In the genomic region with DNA sequence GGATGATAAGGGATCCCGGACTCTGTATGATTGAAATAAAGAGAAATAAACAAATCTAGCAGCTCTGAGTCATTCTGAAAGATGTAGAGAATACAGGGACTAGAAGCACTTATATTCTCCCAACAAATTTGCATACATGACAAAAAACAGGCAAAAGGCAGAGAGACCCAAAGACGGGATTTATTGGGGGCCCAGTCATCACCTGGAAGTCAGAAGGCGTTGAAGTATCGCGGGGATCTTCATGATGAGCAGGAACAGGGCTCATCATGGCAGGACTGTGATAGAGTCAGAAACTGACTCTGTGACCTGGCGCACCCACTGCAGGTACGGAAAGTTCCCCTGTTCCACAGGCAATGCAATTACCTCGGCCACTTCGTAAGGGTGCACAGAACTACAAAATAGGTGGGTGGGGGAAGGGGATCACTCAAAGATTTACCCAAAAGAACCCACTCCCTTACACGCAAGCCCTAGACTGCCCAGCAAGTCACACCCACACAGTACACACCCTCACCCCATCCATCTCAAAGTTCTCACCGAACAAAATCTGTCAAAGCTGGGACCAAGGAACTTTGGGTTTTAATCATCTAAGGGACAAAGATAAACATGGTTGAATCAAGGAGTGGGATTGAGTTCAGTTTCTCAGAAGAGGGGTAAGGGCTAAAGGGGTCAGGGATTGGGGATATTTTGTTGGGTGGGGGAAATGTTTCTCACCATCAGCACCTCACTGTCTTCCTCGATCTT, we compare ENCODE assay signal across 8 cellular contexts. TPM values are rescaled to one million over a fixed set of nuclear protein-coding genes. Genes with fewer than 3 reads are reported as not detected.
DNase-seq lines count a peak whose midpoint lies in the region; ATAC-seq and TF ChIP-seq lines count a peak whose summit lies in the region.

No MANE protein-coding gene starts in this region.

- peaks cover 33 to 49% (median 42%) of the 10 kb centered on the region in 3 donors for H3K4me1 ChIP-seq in skeletal muscle tissue (ENCODE audit: control insufficient read depth in 3 of 3, insufficient read depth in 3 of 3, low read length in 3 of 3)

- H3K9me3 ChIP-seq in skeletal muscle tissue (ENCODE audit: control insufficient read depth in 3 of 3, low read length in 3 of 3), result no peaks in the 10 kb centered on the region

- no peak for TF ChIP-seq CTCF in fibroblast of mammary gland (conservative IDR thresholded peaks at IDR 0.05; ENCODE audit: control insufficient read depth, insufficient read depth, low read depth, low read length)
- TF ChIP-seq CTCF in GM20000 (IDR thresholded peaks at IDR 0.05; ENCODE audit: extremely low read depth, missing control alignments), result no peak

- H3K27me3 Mint-ChIP-seq in T-helper 1 cell treated with Interleukin-12 subunit alpha and Interleukin-12 subunit beta and Interleukin-4 antibody, amounts not matched to agents 30 μg/mL and 1 μg/mL, for 36 hours (ENCODE audit: low read depth), result no peaks in the 10 kb centered on the region

- H3K9ac ChIP-seq in skeletal muscle tissue (ENCODE audit: low read depth in 1 of 3, low read length in 3 of 3), result peak overlapping the region in 2 of 3 donors; percentile 44 to 84

- no peak for ATAC-seq in GM19467 (IDR thresholded peaks at IDR 0.05; ENCODE audit: unreplicated experiment)

- H3K4me3 Mint-ChIP-seq in T-helper 1 cell treated with Interleukin-12 subunit alpha and Interleukin-12 subunit beta and Interleukin-4 antibody, amounts not matched to agents 30 μg/mL and 1 μg/mL, for 36 hours, result peak overlapping the region; percentile 94

- TF ChIP-seq POLR2A in GM18526 (IDR thresholded peaks at IDR 0.05; ENCODE audit: extremely low read depth, insufficient read length), result peak; percentile 37

- H3K9me3 Mint-ChIP-seq in T-helper 1 cell treated with Interleukin-12 subunit alpha and Interleukin-12 subunit beta and Interleukin-4 antibody, amounts not matched to agents 30 μg/mL and 1 μg/mL, for 36 hours, result no peaks in the 10 kb centered on the region

- H3K4me3 ChIP-seq in fibroblast of mammary gland (ENCODE audit: control insufficient read depth, low read depth, low read length) (peak overlapping the region; percentile 87), skeletal muscle tissue (ENCODE audit: low read length in 3 of 3) (peak overlapping the region; percentile 89 to 91 (median 90))

- peaks cover 29% of the 10 kb centered on the region for H3K36me3 Mint-ChIP-seq in T-helper 1 cell treated with Interleukin-12 subunit alpha and Interleukin-12 subunit beta and Interleukin-4 antibody, amounts not matched to agents 30 μg/mL and 1 μg/mL, for 36 hours (ENCODE audit: low read depth)

- peak; percentile 28 for DNase-seq in fibroblast of mammary gland (ENCODE audit: low read depth)
- no peak for DNase-seq in amniotic stem cell (lab: John Stamatoyannopoulos, UW)
- no peak for DNase-seq in epidermal melanocyte (ENCODE audit: insufficient read length, low spot score)
- DNase-seq in GM20000 (ENCODE audit: low spot score), result no peak

- H3K4me1 Mint-ChIP-seq in T-helper 1 cell treated with Interleukin-12 subunit alpha and Interleukin-12 subunit beta and Interleukin-4 antibody, amounts not matched to agents 30 μg/mL and 1 μg/mL, for 36 hours (ENCODE audit: low read depth), result peaks cover 65% of the 10 kb centered on the region

- peak overlapping the region; percentile 99 for H3K27ac Mint-ChIP-seq in T-helper 1 cell treated with Interleukin-12 subunit alpha and Interleukin-12 subunit beta and Interleukin-4 antibody, amounts not matched to agents 30 μg/mL and 1 μg/mL, for 36 hours

- H3K27ac ChIP-seq in skeletal muscle tissue (ENCODE audit: low read depth, low read length), result peak overlapping the region; percentile 17

- H3K36me3 ChIP-seq in skeletal muscle tissue (ENCODE audit: control insufficient read depth in 3 of 3, insufficient read depth in 3 of 3, low read length in 3 of 3), result peaks cover 39 to 45% (median 41%) of the 10 kb centered on the region in 3 donors

- no peaks in the 10 kb centered on the region for H3K27me3 ChIP-seq in skeletal muscle tissue (ENCODE audit: control insufficient read depth in 3 of 3, insufficient read depth in 3 of 3, low read length in 3 of 3)

RNA-seq across cellular contexts. Expression of a gene that starts 1.4 kb away (rescaled TPM):
- 73.1 TPM for total RNA-seq in skeletal muscle tissue

RNA-seq across cellular contexts. Expression of a gene that starts 3.3 kb away (rescaled TPM):
- 1.6 TPM for total RNA-seq in skeletal muscle tissue

RNA-seq across cellular contexts. Expression of a gene that starts 5.7 kb away (rescaled TPM):
- total RNA-seq in skeletal muscle tissue, result 5.7 TPM

RNA-seq across cellular contexts. Expression of a gene that starts 24.9 kb away (rescaled TPM):
- total RNA-seq in skeletal muscle tissue, result 12.0 TPM

RNA-seq across cellular contexts. Expression of a gene that starts 37.8 kb away (rescaled TPM):
- 11.0 TPM for total RNA-seq in skeletal muscle tissue
